ENCODE assay signal across 1 cellular context in genomic region chr17:41794603-41794975, GRCh38.
TF ChIP-seq lines count a peak whose summit lies in the region.

No MANE protein-coding gene starts in this region.

TF ChIP-seq in HCT116, 20 proteins besides CTCF, POLR2A, EP300 and RAD21:
- TF ChIP-seq CEBPB (IDR thresholded peaks at IDR 0.05; ENCODE audit: low read depth) (no peak), TCF7L2 (IDR thresholded peaks at IDR 0.05; ENCODE audit: borderline replicate concordance, extremely low read depth, insufficient read depth, insufficient read length) (no peak), EZH2 (IDR thresholded peaks at IDR 0.05) (no peak), EGR1 (IDR thresholded peaks at IDR 0.05; ENCODE audit: low read depth) (no peak)
